1 cellular context compared by ENCODE assay signal in genomic region chr6:113873043-113873667, GRCh38.
TF ChIP-seq lines count a peak whose summit lies in the region.

No MANE protein-coding gene starts in this region.

TF ChIP-seq in HepG2, 621 proteins besides CTCF, POLR2A, EP300 and RAD21 (continued from another document and continues in another):
- TF ChIP-seq PRDM4 (CRISPR knock-in tag; IDR thresholded peaks at IDR 0.05; ENCODE audit: borderline replicate concordance) = no peak
- TF ChIP-seq DZIP1 (CRISPR knock-in tag; IDR thresholded peaks at IDR 0.05) = no peak
- TF ChIP-seq ZNF577 (CRISPR knock-in tag; IDR thresholded peaks at IDR 0.05; ENCODE audit: borderline replicate concordance, low read depth) = no peak
- TF ChIP-seq HHEX (CRISPR knock-in tag; IDR thresholded peaks at IDR 0.05) = no peak
- TF ChIP-seq ZNF44 (CRISPR knock-in tag; IDR thresholded peaks at IDR 0.05) = no peak
- no peak for TF ChIP-seq ZNF224 (CRISPR knock-in tag; IDR thresholded peaks at IDR 0.05)
- no peak for TF ChIP-seq NFATC3 (CRISPR knock-in tag; IDR thresholded peaks at IDR 0.05)
- TF ChIP-seq HOMEZ (CRISPR knock-in tag; IDR thresholded peaks at IDR 0.05; ENCODE audit: low read depth) = peak; percentile 19; the same call in 1 of the 2 replicates
- peak; percentile 80 for TF ChIP-seq GATAD2A (CRISPR knock-in tag; IDR thresholded peaks at IDR 0.05)
- no peak for TF ChIP-seq ZNF563 (CRISPR knock-in tag; IDR thresholded peaks at IDR 0.05)
- TF ChIP-seq ZBTB3 (CRISPR knock-in tag; IDR thresholded peaks at IDR 0.05; ENCODE audit: borderline replicate concordance, low read depth) = 0 out of 2 replicates have a peak, but pooled peaks have one; percentile 72
- no peak for TF ChIP-seq ZNF687 (CRISPR knock-in tag; IDR thresholded peaks at IDR 0.05)
- TF ChIP-seq ZNF460 (CRISPR knock-in tag; IDR thresholded peaks at IDR 0.05; ENCODE audit: borderline replicate concordance) = no peak; the same call in 1 of the 2 replicates
- no peak for TF ChIP-seq NR2F6 (IDR thresholded peaks at IDR 0.05)
- no peak for TF ChIP-seq NR2F6 (CRISPR knock-in tag; IDR thresholded peaks at IDR 0.05)
- no peak for TF ChIP-seq NFKB2 (CRISPR knock-in tag; IDR thresholded peaks at IDR 0.05; ENCODE audit: borderline replicate concordance)
- no peak for TF ChIP-seq YEATS2 (CRISPR knock-in tag; IDR thresholded peaks at IDR 0.05; ENCODE audit: borderline replicate concordance)
- no peak for TF ChIP-seq ZNF280D (CRISPR knock-in tag; IDR thresholded peaks at IDR 0.05)
- TF ChIP-seq ATF2 (CRISPR knock-in tag; IDR thresholded peaks at IDR 0.05) = no peak
- no peak for TF ChIP-seq SIX4 (CRISPR knock-in tag; IDR thresholded peaks at IDR 0.05)
- TF ChIP-seq SRSF1 (optimal IDR thresholded peaks at IDR 0.05; ENCODE audit: low read depth, low read length) = no peak
- no peak for TF ChIP-seq BRF2 (CRISPR knock-in tag; IDR thresholded peaks at IDR 0.05)
- TF ChIP-seq ETV5 (CRISPR knock-in tag; IDR thresholded peaks at IDR 0.05; ENCODE audit: borderline replicate concordance) = peak; percentile 91; the same call in 1 of the 2 replicates
- TF ChIP-seq MYC (CRISPR knock-in tag; IDR thresholded peaks at IDR 0.05; ENCODE audit: borderline replicate concordance) = no peak
- no peak for TF ChIP-seq FOXM1 (CRISPR knock-in tag; IDR thresholded peaks at IDR 0.05)
- TF ChIP-seq GPN1 (CRISPR knock-in tag; IDR thresholded peaks at IDR 0.05; ENCODE audit: borderline replicate concordance) = no peak
- TF ChIP-seq ZNF816 (CRISPR knock-in tag; IDR thresholded peaks at IDR 0.05; ENCODE audit: borderline replicate concordance) = no peak
- 0 out of 2 replicates have a peak, but pooled peaks have one; percentile 13 for TF ChIP-seq FOXA3 (CRISPR knock-in tag; IDR thresholded peaks at IDR 0.05)
- TF ChIP-seq CREBL2 (CRISPR knock-in tag; IDR thresholded peaks at IDR 0.05; ENCODE audit: borderline replicate concordance) = no peak
- no peak for TF ChIP-seq ZNF850 (CRISPR knock-in tag; conservative IDR thresholded peaks at IDR 0.05)
- TF ChIP-seq ZFP62 (CRISPR knock-in tag; IDR thresholded peaks at IDR 0.05) = no peak
- no peak for TF ChIP-seq ZFP1 (CRISPR knock-in tag; IDR thresholded peaks at IDR 0.05)
- TF ChIP-seq POLR2G (IDR thresholded peaks at IDR 0.05; ENCODE audit: low read depth, low read length) = peak; percentile 78
- no peak for TF ChIP-seq NR1H2 (CRISPR knock-in tag; IDR thresholded peaks at IDR 0.05; ENCODE audit: borderline replicate concordance, low read depth)
- no peak for TF ChIP-seq IKZF1 (IDR thresholded peaks at IDR 0.05)
- no peak for TF ChIP-seq CCDC6 (CRISPR knock-in tag; IDR thresholded peaks at IDR 0.05)
- TF ChIP-seq ZNF468 (CRISPR knock-in tag; IDR thresholded peaks at IDR 0.05) = no peak
- no peak for TF ChIP-seq CHD4 (IDR thresholded peaks at IDR 0.05; ENCODE audit: borderline replicate concordance, low read length)
- TF ChIP-seq ZMYM2 (CRISPR knock-in tag; IDR thresholded peaks at IDR 0.05) = no peak
- no peak for TF ChIP-seq ZNF580 (CRISPR knock-in tag; IDR thresholded peaks at IDR 0.05; ENCODE audit: borderline replicate concordance, low read depth)
- TF ChIP-seq ARID5B (CRISPR knock-in tag; IDR thresholded peaks at IDR 0.05) = peak; percentile 77; the same call in 1 of the 2 replicates
- TF ChIP-seq KLF6 (CRISPR knock-in tag; IDR thresholded peaks at IDR 0.05) = no peak
